Comparison of ENCODE assay signal across 1 cellular context in genomic region chr6:18028332-18028731, GRCh38.
TF ChIP-seq lines count a peak whose summit lies in the region.

No MANE protein-coding gene starts in this region.

TF ChIP-seq in K562, 482 proteins besides CTCF, POLR2A, EP300 and RAD21 (continued from another document):
- TF ChIP-seq ZBTB8A (IDR thresholded peaks at IDR 0.05; ENCODE audit: partially characterized antibody) = no peak
- no peak for TF ChIP-seq TCF7 (IDR thresholded peaks at IDR 0.05; ENCODE audit: borderline replicate concordance)
- TF ChIP-seq SAFB2 (IDR thresholded peaks at IDR 0.05; ENCODE audit: borderline replicate concordance, low read depth, low read length, severe bottlenecking) = no peak
- no peak for TF ChIP-seq PBX2 (CRISPR knock-in tag; IDR thresholded peaks at IDR 0.05; ENCODE audit: low read depth)
- peak; percentile 84 for TF ChIP-seq PBX2 (tag; conservative IDR thresholded peaks at IDR 0.05; ENCODE audit: low read depth)
- no peak for TF ChIP-seq RBM22 (IDR thresholded peaks at IDR 0.05; ENCODE audit: low read depth, low read length, poor library complexity, severe bottlenecking)
- TF ChIP-seq ATF1 (CRISPR knock-in tag; IDR thresholded peaks at IDR 0.05) = no peak
- TF ChIP-seq ATF1 (tag; IDR thresholded peaks at IDR 0.05) = no peak
TF ChIP-seq in K562: peak in this region for 4.
